17 cellular contexts compared by ENCODE assay signal in genomic region chr13:60837806-60838205, GRCh38.
"Had no signal": no experiment of that assay in that cellular context is flagged by ENCODE, and none has a peak within 500 bp of the region (broad histone marks: within the 10 kb centered on the region; RNA-seq: fewer than 3 reads in every experiment).

No MANE protein-coding gene starts in this region.

- H3K4me3 Mint-ChIP-seq: activated CD8-positive, alpha-beta memory T cell treated with anti-CD3 and anti-CD28 coated beads, Interleukin-2, amount 10 ng/mL, durations not matched to agents 7 days and 5 days; activated T-cell treated with anti-CD3 and anti-CD28 coated beads, Interleukin-2, amount 50 U/mL, for 24 hours; nephron; T-helper 1 cell treated with Interleukin-12 subunit alpha and Interleukin-12 subunit beta and Interleukin-4 antibody, amounts not matched to agents 30 μg/mL and 1 μg/mL, for 36 hours had no signal

- H3K9me3 ChIP-seq: vagina had no signal

- H3K36me3 ChIP-seq: tibial nerve, vagina had no signal

- H3K4me1 Mint-ChIP-seq: activated CD8-positive, alpha-beta memory T cell treated with anti-CD3 and anti-CD28 coated beads, Interleukin-2, amount 10 ng/mL, durations not matched to agents 7 days and 5 days; nephron had no signal

- H3K4me3 ChIP-seq: coronary artery, tibial nerve, vagina had no signal

- H3K4me1 ChIP-seq: tibial nerve, vagina had no signal

- H3K27ac Mint-ChIP-seq: activated CD8-positive, alpha-beta memory T cell treated with anti-CD3 and anti-CD28 coated beads, Interleukin-2, amount 10 ng/mL, durations not matched to agents 7 days and 5 days; activated naive CD4-positive, alpha-beta T cell treated with anti-CD3 and anti-CD28 coated beads, Interleukin-2, amount 50 U/mL, for 72 hours; activated T-cell treated with anti-CD3 and anti-CD28 coated beads, Interleukin-2, amount 50 U/mL, for 24 hours; T-helper 1 cell treated with Interleukin-12 subunit alpha and Interleukin-12 subunit beta and Interleukin-4 antibody, amounts not matched to agents 30 μg/mL and 1 μg/mL, for 36 hours had no signal

- H3K36me3 Mint-ChIP-seq: activated CD8-positive, alpha-beta memory T cell treated with anti-CD3 and anti-CD28 coated beads, Interleukin-2, amount 10 ng/mL, durations not matched to agents 7 days and 5 days; activated naive CD4-positive, alpha-beta T cell treated with anti-CD3 and anti-CD28 coated beads, Interleukin-2, amount 50 U/mL, for 72 hours had no signal

- H3K27ac ChIP-seq: tibial nerve, vagina had no signal

- H3K27me3 Mint-ChIP-seq: activated CD8-positive, alpha-beta memory T cell treated with anti-CD3 and anti-CD28 coated beads, Interleukin-2, amount 10 ng/mL, durations not matched to agents 7 days and 5 days; activated T-cell treated with anti-CD3 and anti-CD28 coated beads, Interleukin-2, amount 50 U/mL, for 24 hours had no signal

- H3K27me3 ChIP-seq: tibial nerve, vagina had no signal

- DNase-seq: activated CD4-positive, alpha-beta T cell treated with anti-CD3 and anti-CD28 coated beads, Interleukin-2, amount 50 U/mL, for 48 hours; activated CD4-positive, CD25-positive, alpha-beta regulatory T cell treated with anti-CD3 and anti-CD28 coated beads, Interleukin-2, amount 50 U/mL, for 72 hours; activated CD8-positive, alpha-beta memory T cell treated with anti-CD3 and anti-CD28 coated beads, Interleukin-2, amount 10 ng/mL, durations not matched to agents 7 days and 5 days; activated effector memory CD4-positive, alpha-beta T cell treated with Interleukin-2 at 50 U/mL for 16 hours; activated T-cell treated with anti-CD3 and anti-CD28 coated beads, Interleukin-2, amount 50 U/mL, for 24 hours; effector CD8-positive, alpha-beta T cell; head of caudate nucleus; stimulated activated CD4-positive, alpha-beta T cell treated with anti-CD3 and anti-CD28 coated beads, Interleukin-15, amount 100 ng/mL, for 24 hours; stimulated activated CD4-positive, alpha-beta T cell treated with anti-CD3 and anti-CD28 coated beads, Interleukin-4, amount 100 ng/mL, for 24 hours had no signal

- ATAC-seq: activated CD8-positive, alpha-beta memory T cell treated with anti-CD3 and anti-CD28 coated beads, Interleukin-2, amount 10 ng/mL, durations not matched to agents 7 days and 5 days; activated naive CD4-positive, alpha-beta T cell treated with anti-CD3 and anti-CD28 coated beads, Interleukin-2, amount 50 U/mL, for 72 hours; left lobe of liver; SK-N-SH treated with all-trans-retinoic acid at 6 μM for 48 hours had no signal
